In the genomic region with DNA sequence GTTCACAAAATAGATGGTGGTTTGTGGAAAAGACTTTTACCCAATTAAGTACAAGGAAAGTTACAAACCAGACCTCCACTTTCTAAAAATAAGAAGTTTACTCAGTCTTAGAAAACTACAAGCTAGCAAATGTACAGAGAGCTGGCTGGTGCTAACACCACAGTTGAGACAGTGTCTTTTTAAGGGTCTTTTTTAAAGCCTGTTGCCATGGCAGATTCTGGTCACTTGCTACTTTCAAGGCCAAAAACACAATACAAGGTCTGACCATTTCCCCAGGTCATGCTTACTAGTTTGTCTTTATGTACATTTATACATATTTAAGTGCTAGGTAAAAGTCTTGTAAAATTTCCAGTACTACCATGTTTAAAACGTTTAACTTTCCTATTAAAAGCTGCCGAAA, we compare ENCODE assay signal across 8 cellular contexts. TPM values are rescaled to one million over a fixed set of nuclear protein-coding genes. Genes with fewer than 3 reads are reported as not detected.
DNase-seq lines count a peak whose midpoint lies in the region; ATAC-seq and TF ChIP-seq lines count a peak whose summit lies in the region.

No MANE protein-coding gene starts in this region.

- TF ChIP-seq CTCF in Calu3 (IDR thresholded peaks at IDR 0.05; ENCODE audit: unreplicated experiment) (no peak), endothelial cell (IDR thresholded peaks at IDR 0.05; ENCODE audit: unreplicated experiment) (no peak), osteoblast (IDR thresholded peaks at IDR 0.05; ENCODE audit: extremely low read depth, low read depth, low read length) (no peak)

- H3K27me3 ChIP-seq in NT2/D1 (ENCODE audit: insufficient read depth, insufficient read length) (no peaks in the 10 kb centered on the region), osteoblast (ENCODE audit: insufficient read depth, low read length) (no peaks in the 10 kb centered on the region), H7 (ENCODE audit: control insufficient read depth, insufficient read depth, low read length) (no peaks in the 10 kb centered on the region)

- H3K4me3 ChIP-seq in NT2/D1 (ENCODE audit: insufficient read length, low read depth) = peak overlapping the region; percentile 16
- peak overlapping the region; percentile 94 for H3K4me3 ChIP-seq in osteoblast (ENCODE audit: insufficient read depth, low read length)
- H3K4me3 ChIP-seq in H7 (ENCODE audit: insufficient read depth, low read depth, low read length) = no peak overlapping the region

- intact Hi-C loops in Calu3 (cut with micrococcal nuclease; ENCODE audit: unreplicated experiment) = loop anchor here (2.0 to 10.0 kb wide), 3 partner anchors 222 to 760 kb away; no protein-coding TSS in a partner anchor

- ATAC-seq in esophagus mucosa (no peak), HG02884 (IDR thresholded peaks at IDR 0.05; ENCODE audit: unreplicated experiment) (no peak)

- H3K9ac ChIP-seq in NT2/D1 (ENCODE audit: insufficient read length, low read depth) = no peak overlapping the region

- peak overlapping the region; percentile 87 for H3K4me3 Mint-ChIP-seq in Calu3 (ENCODE audit: low read depth, unreplicated experiment)
- H3K4me3 Mint-ChIP-seq in endothelial cell (ENCODE audit: unreplicated experiment) = peak overlapping the region; percentile 99

- peaks cover 10% of the 10 kb centered on the region for H3K27me3 Mint-ChIP-seq in Calu3 (ENCODE audit: unreplicated experiment)
- peaks cover 18% of the 10 kb centered on the region for H3K27me3 Mint-ChIP-seq in endothelial cell (ENCODE audit: unreplicated experiment)

- CTCF ChIA-PET in Calu3 (lab: Charles Lee) = interaction anchor here (0.7 to 3.3 kb wide), 5 partner anchors 9 to 761 kb away, joined by 4 to 32 read pairs (median 6); no protein-coding TSS in a partner anchor

- H3K4me1 Mint-ChIP-seq in Calu3 (ENCODE audit: low read depth, unreplicated experiment) = peaks cover 23% of the 10 kb centered on the region
- peaks cover 44% of the 10 kb centered on the region for H3K4me1 Mint-ChIP-seq in endothelial cell (ENCODE audit: unreplicated experiment)

- H3K4me2 ChIP-seq in osteoblast (ENCODE audit: insufficient read depth, low read length) = peak overlapping the region; percentile 83

- H3K4me1 ChIP-seq in NT2/D1 (ENCODE audit: insufficient read depth, insufficient read length) (no peaks in the 10 kb centered on the region), osteoblast (ENCODE audit: insufficient read depth, low read length) (peaks cover 44% of the 10 kb centered on the region)

- no peak for DNase-seq in Calu3
- DNase-seq in NT2/D1 (ENCODE audit: low read depth, low spot score) = no peak
- no peak for DNase-seq in endothelial cell (ENCODE audit: low spot score)
- no peak for DNase-seq in osteoblast (ENCODE audit: insufficient read length, low spot score, missing footprints)
- DNase-seq in H7 = no peak
- DNase-seq in HPDE6-E6E7 (ENCODE audit: extremely low spot score) = no peak

- TSS peak; percentile 45 for BruUV-seq in Calu3 (replicated peaks; lab: Mats Ljungman, UMichigan)

- H3K9me3 ChIP-seq in NT2/D1 (ENCODE audit: insufficient read depth, low read length) (no peaks in the 10 kb centered on the region), osteoblast (ENCODE audit: low read depth, low read length) (no peaks in the 10 kb centered on the region)

- H3K27ac ChIP-seq in osteoblast (ENCODE audit: low read depth, low read length) = peak overlapping the region; percentile 80

- H3K9me3 Mint-ChIP-seq in Calu3 (ENCODE audit: low read depth, unreplicated experiment) (peaks cover 2% of the 10 kb centered on the region), endothelial cell (ENCODE audit: unreplicated experiment) (no peaks in the 10 kb centered on the region)

- H3K36me3 Mint-ChIP-seq in Calu3 (ENCODE audit: insufficient read depth, unreplicated experiment) (peaks cover 95% of the 10 kb centered on the region), endothelial cell (ENCODE audit: low read depth, unreplicated experiment) (peaks cover 33% of the 10 kb centered on the region)

- H3K27ac Mint-ChIP-seq in Calu3 (ENCODE audit: unreplicated experiment) = peak overlapping the region; percentile 99
- peak overlapping the region; percentile 98 for H3K27ac Mint-ChIP-seq in endothelial cell (ENCODE audit: unreplicated experiment)

- H3K79me2 ChIP-seq in osteoblast (ENCODE audit: insufficient read depth, low read length) = peaks cover 72% of the 10 kb centered on the region

- no peak overlapping the region for H2AFZ ChIP-seq in osteoblast (ENCODE audit: low read length)

- H3K36me3 ChIP-seq in NT2/D1 (ENCODE audit: insufficient read depth, insufficient read length, low read length) = peaks cover 24% of the 10 kb centered on the region
- peaks cover 23% of the 10 kb centered on the region for H3K36me3 ChIP-seq in osteoblast (ENCODE audit: insufficient read depth, low read length)
- peaks cover 8% of the 10 kb centered on the region for H3K36me3 ChIP-seq in H7 (replicated peaks; ENCODE audit: control insufficient read depth, insufficient read depth, low read length)

- H4K20me1 ChIP-seq in osteoblast (ENCODE audit: insufficient read depth, low read length) = peaks cover 18% of the 10 kb centered on the region

RNA-seq across cellular contexts. Expression of a gene that starts 2.4 kb away (rescaled TPM):
- total RNA-seq in Calu3 (2022) = 123 and 131 TPM in 2 replicates
- 79.8 TPM for total RNA-seq in endothelial cell (ENCODE audit: unreplicated experiment)
- 23.6 and 25.0 TPM in 2 replicates for total RNA-seq in osteoblast
- total RNA-seq in esophagus mucosa = 119 TPM
- total RNA-seq in H7 (2014; rRNA removed; shearing (Covaris generic)) = 4.6 and 5.1 TPM in 2 replicates
